20 cellular contexts compared by ENCODE assay signal in genomic region chr5:174615986-174616500, GRCh38.
DNase-seq lines count a peak whose midpoint lies in the region; ATAC-seq, FAIRE-seq and TF ChIP-seq lines count a peak whose summit lies in the region.
"Had no signal": no experiment of that assay in that cellular context is flagged by ENCODE, and none has a peak within 500 bp of the region (broad histone marks: within the 10 kb centered on the region; RNA-seq: fewer than 3 reads in every experiment).

No MANE protein-coding gene starts in this region.

- no peaks in the 10 kb centered on the region; the same call in 1 of the 2 replicates for H3K36me3 ChIP-seq in Caco-2 (ENCODE audit: control insufficient read depth, insufficient read depth, low read length)
- no peaks in the 10 kb centered on the region for H3K36me3 ChIP-seq in bronchial epithelial cell (ENCODE audit: control insufficient read depth, insufficient read depth, low read length)
- no peaks in the 10 kb centered on the region for H3K36me3 ChIP-seq in smooth muscle cell (ENCODE audit: low read depth)
- H3K36me3 ChIP-seq: BLaER1 treated with 17β-estradiol and CSF1 and Interleukin-3, amounts not matched to agents 10 nM and 100 nM had no signal

- H3K4me3 ChIP-seq in Caco-2 (ENCODE audit: low read depth, low read length) (no peak overlapping the region), bronchial epithelial cell (ENCODE audit: low read depth, low read length) (no peak overlapping the region), smooth muscle cell (no peak overlapping the region)
- H3K4me3 ChIP-seq: BLaER1 treated with 17β-estradiol and CSF1 and Interleukin-3, amounts not matched to agents 10 nM and 100 nM; GM12878; GM23248 had no signal

- H4K20me1 ChIP-seq in smooth muscle cell (ENCODE audit: low read depth), result no peaks in the 10 kb centered on the region
- H4K20me1 ChIP-seq: BLaER1 treated with 17β-estradiol and CSF1 and Interleukin-3, amounts not matched to agents 10 nM and 100 nM had no signal

- no peak for FAIRE-seq in bronchial epithelial cell (lab: Jason Lieb, UNC)
- FAIRE-seq: GM12878, H54 had no signal

- H3K9me3 ChIP-seq in Caco-2, result peaks cover 3% of the 10 kb centered on the region; the same call in 1 of the 2 replicates
- H3K9me3 ChIP-seq in smooth muscle cell (replicated peaks; ENCODE audit: low read depth), result no peaks in the 10 kb centered on the region

- TF ChIP-seq CTCF in Caco-2 (IDR thresholded peaks at IDR 0.05; ENCODE audit: insufficient read depth in 1 of 2, low read depth in 1 of 2, low read length in 1 of 2, severe bottlenecking in 1 of 2, unreplicated experiment in 1 of 2), result no peak
- TF ChIP-seq CTCF in bronchial epithelial cell (IDR thresholded peaks at IDR 0.05; ENCODE audit: insufficient read depth, low read length, severe bottlenecking), result no peak
- no peak for TF ChIP-seq CTCF in smooth muscle cell (IDR thresholded peaks at IDR 0.05; ENCODE audit: borderline replicate concordance, insufficient read depth, poor library complexity, severe bottlenecking)

- H3K27me3 ChIP-seq in Caco-2 (replicated peaks; ENCODE audit: control insufficient read depth, insufficient read depth, low read length) (no peaks in the 10 kb centered on the region), bronchial epithelial cell (ENCODE audit: control insufficient read depth, insufficient read depth, low read length) (no peaks in the 10 kb centered on the region), smooth muscle cell (ENCODE audit: low read depth) (no peaks in the 10 kb centered on the region)
- H3K27me3 ChIP-seq: BLaER1 treated with 17β-estradiol and CSF1 and Interleukin-3, amounts not matched to agents 10 nM and 100 nM had no signal

- no peak overlapping the region for H3K9ac ChIP-seq in smooth muscle cell (ENCODE audit: low read depth)
- H3K9ac ChIP-seq: BLaER1 treated with 17β-estradiol and CSF1 and Interleukin-3, amounts not matched to agents 10 nM and 100 nM; GM23248 had no signal

- intact Hi-C loops in Caco-2 (cut with micrococcal nuclease; ENCODE audit: unreplicated experiment), result loop anchor here (1.0 to 5.0 kb wide), 4 partner anchors 27 to 155 kb away; partner anchors contain the start of gene MSX2

- no peaks in the 10 kb centered on the region for H3K79me2 ChIP-seq in smooth muscle cell (ENCODE audit: low read depth)

- no peaks in the 10 kb centered on the region for H3K9me3 Mint-ChIP-seq in Caco-2 (ENCODE audit: unreplicated experiment)

- peaks cover 65% of the 10 kb centered on the region for H3K4me1 Mint-ChIP-seq in Caco-2 (ENCODE audit: low read depth, unreplicated experiment)
- H3K4me1 Mint-ChIP-seq: B cell had no signal

- no peak for ATAC-seq in GM19455 (IDR thresholded peaks at IDR 0.05; ENCODE audit: unreplicated experiment)
- no peak for ATAC-seq in GM21723 (IDR thresholded peaks at IDR 0.05; ENCODE audit: unreplicated experiment)
- ATAC-seq: CD8-positive, alpha-beta T cell; GM12878 had no signal

- H3F3A ChIP-seq in smooth muscle cell (ENCODE audit: low read depth), result peaks cover 18% of the 10 kb centered on the region

- H3K27ac ChIP-seq in smooth muscle cell (ENCODE audit: low read depth), result peak overlapping the region; percentile 10
- H3K27ac ChIP-seq: BLaER1 treated with 17β-estradiol and CSF1 and Interleukin-3, amounts not matched to agents 10 nM and 100 nM; GM23248; HL-60 had no signal

- peaks cover 12% of the 10 kb centered on the region for H3K36me3 Mint-ChIP-seq in Caco-2 (ENCODE audit: insufficient read depth, unreplicated experiment)
- H3K36me3 Mint-ChIP-seq: CD8-positive, alpha-beta T cell had no signal

- DNase-seq in Caco-2 (peak; percentile 80 to 81), bronchial epithelial cell (ENCODE audit: low read depth) (peak; percentile 14), islet precursor cell (peak; percentile 75), smooth muscle cell (lab: John Stamatoyannopoulos, UW; ENCODE audit: unreplicated experiment) (no peak)
- no peak for DNase-seq in activated T-cell treated with anti-CD3 and anti-CD28 coated beads, Interleukin-2, amount 50 U/mL, for 1 hour
- DNase-seq: CD8-positive, alpha-beta T cell; DMS 273 treated with DMSO at 0.1 percent for 48 hours; DMS53; DND-41; EL; GM23248; HCEC 1CT; HFFc6 had no signal

- H3K27me3 Mint-ChIP-seq in Caco-2 (ENCODE audit: insufficient read depth, unreplicated experiment), result no peaks in the 10 kb centered on the region

- peak overlapping the region; percentile 63 for H3K27ac Mint-ChIP-seq in Caco-2 (ENCODE audit: unreplicated experiment)
- H3K27ac Mint-ChIP-seq: B cell; CD8-positive, alpha-beta T cell; HFFc6 had no signal

- H3K4me1 ChIP-seq in Caco-2, result peaks cover 85% of the 10 kb centered on the region
- H3K4me1 ChIP-seq in smooth muscle cell (ENCODE audit: low read depth), result peaks cover 12% of the 10 kb centered on the region

- POLR2A ChIA-PET in Caco-2 (lab: Charles Lee), result interaction anchor here (0.6 kb wide), 1 partner anchor 119 kb away, joined by 3 read pairs; no protein-coding TSS in a partner anchor

- WGBS in smooth muscle cell (ENCODE audit: low lambda C conversion rate), result 57% methylated on average over 3 of the region's 3 CpGs

- peak overlapping the region; percentile 64 for H3K4me3 Mint-ChIP-seq in Caco-2 (ENCODE audit: unreplicated experiment)
- H3K4me3 Mint-ChIP-seq: B cell; CD8-positive, alpha-beta T cell; HFFc6 had no signal

- CTCF ChIA-PET in Caco-2 (lab: Charles Lee), result interaction anchor here (1.4 kb wide), 1 partner anchor 9 kb away, joined by 5 read pairs; no protein-coding TSS in a partner anchor

- no TSS peak for BruUV-seq in Caco-2 (replicated peaks; lab: Mats Ljungman, UMichigan)

- H3K4me2 ChIP-seq in smooth muscle cell, result no peak overlapping the region
- H3K4me2 ChIP-seq: BLaER1 treated with 17β-estradiol and CSF1 and Interleukin-3, amounts not matched to agents 10 nM and 100 nM had no signal

- H2AFZ ChIP-seq in smooth muscle cell (ENCODE audit: low read depth), result no peak overlapping the region
- H2AFZ ChIP-seq: GM23248 had no signal

Comparison
In these comparisons a context has a peak if more than half of its experiments do, and no peak if none do; other contexts are left out.
1. DNase-seq: peak in Caco-2 (2 of 2), bronchial epithelial cell (single experiment) and islet precursor cell (single experiment); none in smooth muscle cell (single experiment) and activated T-cell treated with anti-CD3 and anti-CD28 coated beads, Interleukin-2, amount 50 U/mL, for 1 hour (single experiment).